14 cellular contexts compared by ENCODE assay signal in the genomic region with DNA sequence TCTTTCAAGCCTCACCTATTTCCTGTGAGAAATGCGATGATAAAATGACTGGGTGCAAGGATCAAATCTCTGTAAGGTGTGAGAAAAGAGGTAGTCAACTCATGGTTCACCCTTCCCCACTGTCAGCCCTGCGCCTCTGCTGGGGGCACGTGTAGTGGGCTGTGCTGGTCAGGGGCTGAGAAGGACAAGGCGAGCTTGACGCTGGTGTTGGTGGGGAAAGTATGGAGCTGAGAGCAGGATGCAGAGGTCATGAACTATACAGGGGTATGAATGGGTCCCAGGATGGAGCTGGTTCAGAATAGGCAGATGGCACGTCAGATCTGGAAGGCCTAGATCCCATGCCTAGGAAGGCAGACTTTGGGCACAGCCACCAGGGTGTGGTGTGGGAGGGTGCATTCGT. TPM values are rescaled to one million over a fixed set of nuclear protein-coding genes. Genes with fewer than 3 reads are reported as not detected.
DNase-seq lines count a peak whose midpoint lies in the region; TF ChIP-seq lines count a peak whose summit lies in the region.
"Had no signal": no experiment of that assay in that cellular context is flagged by ENCODE, and none has a peak within 500 bp of the region (broad histone marks: within the 10 kb centered on the region; RNA-seq: fewer than 3 reads in every experiment).

No MANE protein-coding gene starts in this region.

- H3K18ac ChIP-seq in neuronal stem cell (ENCODE audit: low read length) = no peak overlapping the region

- no peaks in the 10 kb centered on the region for H3K9me3 Mint-ChIP-seq in CD8-positive, alpha-beta memory T cell
- peaks cover 4% of the 10 kb centered on the region for H3K9me3 Mint-ChIP-seq in chondrocyte (ENCODE audit: low read depth)

- H2AK5ac ChIP-seq in neuronal stem cell (ENCODE audit: low read depth, low read length) = no peak overlapping the region

- no peak overlapping the region for H2BK120ac ChIP-seq in neuronal stem cell (ENCODE audit: low read depth, low read length)

- TF ChIP-seq CTCF in C4-2B (conservative IDR thresholded peaks at IDR 0.05) (no peak), VCaP (conservative IDR thresholded peaks at IDR 0.05) (no peak), esophagus squamous epithelium (IDR thresholded peaks at IDR 0.05) (no peak), chondrocyte (IDR thresholded peaks at IDR 0.05) (no peak), MM.1S (IDR thresholded peaks at IDR 0.05; ENCODE audit: low read length) (no peak)

- no peaks in the 10 kb centered on the region for H4K20me1 ChIP-seq in MM.1S (ENCODE audit: insufficient read depth, low read length)

- H3K36me3 ChIP-seq in esophagus squamous epithelium = peaks cover 0 to 6% (median 0%) of the 10 kb centered on the region in 3 donors
- no peaks in the 10 kb centered on the region for H3K36me3 ChIP-seq in neuronal stem cell (replicated peaks in 1 of 2; ENCODE audit: control insufficient read depth in 2 of 2, insufficient read depth in 2 of 2, low read length in 2 of 2)
- no peaks in the 10 kb centered on the region for H3K36me3 ChIP-seq in CD8-positive, alpha-beta memory T cell (ENCODE audit: insufficient read depth, low read length)
- H3K36me3 ChIP-seq in MM.1S (replicated peaks; ENCODE audit: insufficient read depth, low read length) = no peaks in the 10 kb centered on the region

- 76 to 77% methylated on average over 7 of the region's 7 CpGs for WGBS in esophagus squamous epithelium, 2 donors
- WGBS in neuronal stem cell (ENCODE audit: extremely low coverage in 2 of 2, insufficient read length in 2 of 2, insufficient replicate concordance in 1 of 2), 2 donors = no CpG with 5 or more reads among the region's 7 CpGs

- H4K91ac ChIP-seq in neuronal stem cell (ENCODE audit: low read depth, low read length, poor library complexity) = peak overlapping the region; percentile 28

- H3K27me3 ChIP-seq in esophagus squamous epithelium (no peaks in the 10 kb centered on the region), neuronal stem cell (ENCODE audit: control insufficient read depth in 3 of 3, insufficient read depth in 3 of 3, low read depth in 1 of 3, low read length in 3 of 3) (peaks cover 0 to 15% (median 0%) of the 10 kb centered on the region in 3 experiments), MM.1S (replicated peaks; ENCODE audit: insufficient read depth, low read length) (no peaks in the 10 kb centered on the region)
- no peaks in the 10 kb centered on the region for H3K27me3 ChIP-seq in CD8-positive, alpha-beta memory T cell (ENCODE audit: insufficient read depth, low read length, poor library complexity, severe bottlenecking)

- H3K79me2 ChIP-seq in MM.1S (ENCODE audit: low read length) = no peaks in the 10 kb centered on the region

- H2BK5ac ChIP-seq in neuronal stem cell (ENCODE audit: low read length) = no peak overlapping the region

- H3K27ac ChIP-seq in C4-2B (peak overlapping the region; percentile 50), VCaP (peak overlapping the region; percentile 75), esophagus squamous epithelium (peak overlapping the region in 3 of 4 donors; percentile 62 to 80 (median 72)), neuronal stem cell (replicated peaks; ENCODE audit: low read length) (no peak overlapping the region), MM.1S (ENCODE audit: low read length) (no peak overlapping the region), caudate nucleus (ENCODE audit: low read depth, low read length) (no peak overlapping the region)
- no peak overlapping the region for H3K27ac ChIP-seq in CD8-positive, alpha-beta memory T cell (ENCODE audit: low read depth, low read length)

- H3K27ac Mint-ChIP-seq in CD8-positive, alpha-beta memory T cell = no peak overlapping the region
- no peak overlapping the region for H3K27ac Mint-ChIP-seq in chondrocyte (ENCODE audit: unreplicated experiment)

- no peak overlapping the region for H3K4me3 Mint-ChIP-seq in CD8-positive, alpha-beta memory T cell
- no peak overlapping the region for H3K4me3 Mint-ChIP-seq in chondrocyte (ENCODE audit: unreplicated experiment)

- intact Hi-C loops in esophagus squamous epithelium (cut with DNase I) = no loop called here

- no peak overlapping the region for H4K8ac ChIP-seq in neuronal stem cell (ENCODE audit: low read depth, low read length)

- no peaks in the 10 kb centered on the region for H3F3A ChIP-seq in MM.1S (ENCODE audit: insufficient read depth, low read length)

- CTCF ChIA-PET in CD8-positive, alpha-beta memory T cell (lab: Charles Lee) = no interaction called here

- H3K36me3 Mint-ChIP-seq in CD8-positive, alpha-beta memory T cell = peaks cover 0 to 3% (median 3%) of the 10 kb centered on the region in 3 donors
- peaks cover 1% of the 10 kb centered on the region for H3K36me3 Mint-ChIP-seq in chondrocyte (ENCODE audit: low read depth)

- no peaks in the 10 kb centered on the region for H3K9me2 ChIP-seq in MM.1S (replicated peaks; ENCODE audit: insufficient read depth, low read length)

- TF ChIP-seq POLR2A in esophagus squamous epithelium (IDR thresholded peaks at IDR 0.05) = no peak

- H3K4me3 ChIP-seq in esophagus squamous epithelium = no peak overlapping the region
- H3K4me3 ChIP-seq in neuronal stem cell (ENCODE audit: low read length in 2 of 2) = no peak overlapping the region
- H3K4me3 ChIP-seq in CD8-positive, alpha-beta memory T cell (ENCODE audit: low read length) = no peak overlapping the region
- H3K4me3 ChIP-seq in MM.1S (ENCODE audit: low read length) = no peak overlapping the region

- no peak overlapping the region for H3K23ac ChIP-seq in neuronal stem cell (ENCODE audit: low read depth, low read length, poor library complexity)

- H3K4ac ChIP-seq in neuronal stem cell (ENCODE audit: low read length) = no peak overlapping the region

- H2BK15ac ChIP-seq in neuronal stem cell (ENCODE audit: low read length) = no peak overlapping the region

- H3K79me1 ChIP-seq in neuronal stem cell (ENCODE audit: low read depth, low read length) = no peaks in the 10 kb centered on the region

- peak overlapping the region; percentile 15 for H3K14ac ChIP-seq in neuronal stem cell (ENCODE audit: low read length)

- H3K4me1 Mint-ChIP-seq in CD8-positive, alpha-beta memory T cell = no peaks in the 10 kb centered on the region
- peaks cover 19% of the 10 kb centered on the region for H3K4me1 Mint-ChIP-seq in chondrocyte (ENCODE audit: low read depth)

- DNase-seq in esophagus squamous epithelium (lab: John Stamatoyannopoulos, UW) (no peak), neuronal stem cell (ENCODE audit: low spot score) (no peak), chondrocyte (ENCODE audit: low spot score) (no peak), MM.1S (no peak), caudate nucleus (lab: John Stamatoyannopoulos, UW) (no peak)
- DNase-seq in CD8-positive, alpha-beta memory T cell = no peak
- DNase-seq: Caco-2, EL, GOT3, KBM-7, NCI-H1436, NCI-H748 treated with DMSO at 0.1 percent for 48 hours had no signal

- H2AFZ ChIP-seq in neuronal stem cell (ENCODE audit: low read length) (no peak overlapping the region), MM.1S (ENCODE audit: low read length) (no peak overlapping the region)

- H3K4me1 ChIP-seq in esophagus squamous epithelium (peaks cover 26 to 55% (median 37%) of the 10 kb centered on the region in 3 donors), neuronal stem cell (ENCODE audit: control insufficient read depth in 2 of 2, insufficient read depth in 1 of 2, low read depth in 1 of 2, low read length in 2 of 2) (peaks cover 0 to 1% of the 10 kb centered on the region in 2 donors), MM.1S (ENCODE audit: low read length) (peaks cover 6% of the 10 kb centered on the region; the same call in 1 of the 2 replicates)
- H3K4me1 ChIP-seq in CD8-positive, alpha-beta memory T cell (ENCODE audit: insufficient read depth, low read length) = no peaks in the 10 kb centered on the region

- POLR2A ChIA-PET in CD8-positive, alpha-beta memory T cell (lab: Charles Lee) = no interaction called here

- H3K27me3 Mint-ChIP-seq in CD8-positive, alpha-beta memory T cell = peaks cover 0 to 4% of the 10 kb centered on the region in 2 donors
- peaks cover 20% of the 10 kb centered on the region for H3K27me3 Mint-ChIP-seq in chondrocyte (ENCODE audit: low read depth)

- H3K9me3 ChIP-seq in esophagus squamous epithelium = no peaks in the 10 kb centered on the region
- no peaks in the 10 kb centered on the region for H3K9me3 ChIP-seq in neuronal stem cell (replicated peaks in 1 of 2; ENCODE audit: control insufficient read depth in 2 of 2, insufficient read depth in 1 of 2, low read depth in 1 of 2, low read length in 2 of 2)
- no peaks in the 10 kb centered on the region for H3K9me3 ChIP-seq in CD8-positive, alpha-beta memory T cell (ENCODE audit: low read length)
- no peaks in the 10 kb centered on the region for H3K9me3 ChIP-seq in MM.1S (replicated peaks; ENCODE audit: insufficient read depth, low read length)
- H3K9me3 ChIP-seq: Caco-2 had no signal

- H3K9ac ChIP-seq in neuronal stem cell (ENCODE audit: low read depth, low read length, poor library complexity) (no peak overlapping the region), MM.1S (ENCODE audit: low read length) (no peak overlapping the region)

- H3K4me2 ChIP-seq in neuronal stem cell (ENCODE audit: insufficient read depth, low read length, poor library complexity, severe bottlenecking) = no peak overlapping the region
- no peak overlapping the region for H3K4me2 ChIP-seq in MM.1S (ENCODE audit: low read depth, low read length)

- no peak overlapping the region for H2BK12ac ChIP-seq in neuronal stem cell (ENCODE audit: low read length)

RNA-seq across cellular contexts. Expression of gene PITX1, which starts 20.6 kb away (rescaled TPM):
- 1,000 to 10,000 TPM in 1 of 4 donors, 100 to 1,000 TPM in 3; 571 to 1,232 (median 680) TPM for total RNA-seq in esophagus squamous epithelium
- polyA plus RNA-seq in neuronal stem cell (2013, experiment 1 of 2) = 0.17 TPM
- 0.14 TPM for polyA plus RNA-seq in neuronal stem cell (2013, experiment 2 of 2)
- not detected for total RNA-seq in CD8-positive, alpha-beta memory T cell
- polyA plus RNA-seq in CD8-positive, alpha-beta memory T cell = not detected
- total RNA-seq in chondrocyte = 0.18 TPM in 1 of 3 replicates, not detected in the others

RNA-seq across cellular contexts. Expression of gene CATSPER3, which starts 45.7 kb away (rescaled TPM):
- total RNA-seq in esophagus squamous epithelium = under 1 TPM in 2 of 4 donors, not detected in 2; 0.23 to 0.76 TPM
- polyA plus RNA-seq in neuronal stem cell (2013, experiment 1 of 2) = 0.08 TPM
- polyA plus RNA-seq in neuronal stem cell (2013, experiment 2 of 2) = 0.07 TPM
- total RNA-seq in CD8-positive, alpha-beta memory T cell = under 1 TPM; 0.18 to 0.29 TPM
- 0.36 TPM for polyA plus RNA-seq in CD8-positive, alpha-beta memory T cell
- 0.17 to 0.64 TPM (median 0.39 TPM) in 3 replicates for total RNA-seq in chondrocyte

Comparison
In these comparisons a context has a peak if more than half of its experiments do, and no peak if none do; other contexts are left out.
1. H3K27ac ChIP-seq: peak in C4-2B (single experiment), VCaP (single experiment) and esophagus squamous epithelium (3 of 4); none in neuronal stem cell (single experiment), CD8-positive, alpha-beta memory T cell (single experiment), MM.1S (single experiment) and caudate nucleus (single experiment).
2. RNA of gene PITX1, which starts 20.6 kb away (total RNA-seq): 571 to 1,232 TPM in esophagus squamous epithelium; 0.18 TPM in chondrocyte and not detected in CD8-positive, alpha-beta memory T cell; every median in the first group is over 100 times any median in the second.